In the genomic region with DNA sequence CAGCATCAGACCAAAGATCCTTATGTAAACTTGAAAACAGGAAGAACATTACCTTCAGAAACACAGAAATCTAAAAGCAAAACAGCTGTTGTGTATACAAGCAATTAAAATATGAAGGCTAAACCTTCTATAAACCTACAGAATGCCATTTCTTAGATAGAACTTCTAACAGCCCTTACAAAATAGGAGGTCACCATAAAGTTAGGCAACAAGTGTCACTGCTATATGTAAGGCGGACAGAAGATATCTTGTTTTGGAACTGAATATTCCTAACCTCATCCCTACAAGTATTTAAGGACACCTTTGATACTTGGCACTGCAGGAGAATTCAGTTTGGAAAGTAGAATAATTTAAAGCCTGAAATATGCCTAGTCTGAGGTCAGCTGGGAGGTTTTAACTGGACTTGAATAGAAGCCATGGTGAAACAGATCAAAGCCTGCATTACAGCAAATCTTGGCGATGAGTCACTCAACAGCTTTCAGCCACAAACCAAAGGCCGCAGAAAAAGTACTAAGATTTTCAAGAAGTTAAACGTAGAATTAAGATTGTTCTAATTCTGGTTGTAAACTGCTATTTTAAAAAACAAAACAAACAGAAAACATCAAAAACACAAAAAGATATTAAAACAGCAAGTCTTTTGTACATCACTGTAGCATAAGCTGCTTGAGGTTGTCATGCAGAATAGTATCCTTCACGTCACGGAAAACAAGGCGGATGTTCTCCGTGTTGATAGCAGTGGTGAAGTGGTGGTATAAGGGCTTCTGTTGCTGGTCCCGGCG, we compare ENCODE assay signal across 1 cellular context.
TF ChIP-seq lines count a peak whose summit lies in the region.

No MANE protein-coding gene starts in this region.

TF ChIP-seq in GM23338, 12 proteins besides CTCF, POLR2A, EP300 and RAD21 (continued from another document):
- no peak for TF ChIP-seq ZNF331 (CRISPR knock-in tag; IDR thresholded peaks at IDR 0.05; ENCODE audit: low read depth)
- no peak for TF ChIP-seq ZNF114 (CRISPR knock-in tag; IDR thresholded peaks at IDR 0.05)
- TF ChIP-seq, protein P1, sequence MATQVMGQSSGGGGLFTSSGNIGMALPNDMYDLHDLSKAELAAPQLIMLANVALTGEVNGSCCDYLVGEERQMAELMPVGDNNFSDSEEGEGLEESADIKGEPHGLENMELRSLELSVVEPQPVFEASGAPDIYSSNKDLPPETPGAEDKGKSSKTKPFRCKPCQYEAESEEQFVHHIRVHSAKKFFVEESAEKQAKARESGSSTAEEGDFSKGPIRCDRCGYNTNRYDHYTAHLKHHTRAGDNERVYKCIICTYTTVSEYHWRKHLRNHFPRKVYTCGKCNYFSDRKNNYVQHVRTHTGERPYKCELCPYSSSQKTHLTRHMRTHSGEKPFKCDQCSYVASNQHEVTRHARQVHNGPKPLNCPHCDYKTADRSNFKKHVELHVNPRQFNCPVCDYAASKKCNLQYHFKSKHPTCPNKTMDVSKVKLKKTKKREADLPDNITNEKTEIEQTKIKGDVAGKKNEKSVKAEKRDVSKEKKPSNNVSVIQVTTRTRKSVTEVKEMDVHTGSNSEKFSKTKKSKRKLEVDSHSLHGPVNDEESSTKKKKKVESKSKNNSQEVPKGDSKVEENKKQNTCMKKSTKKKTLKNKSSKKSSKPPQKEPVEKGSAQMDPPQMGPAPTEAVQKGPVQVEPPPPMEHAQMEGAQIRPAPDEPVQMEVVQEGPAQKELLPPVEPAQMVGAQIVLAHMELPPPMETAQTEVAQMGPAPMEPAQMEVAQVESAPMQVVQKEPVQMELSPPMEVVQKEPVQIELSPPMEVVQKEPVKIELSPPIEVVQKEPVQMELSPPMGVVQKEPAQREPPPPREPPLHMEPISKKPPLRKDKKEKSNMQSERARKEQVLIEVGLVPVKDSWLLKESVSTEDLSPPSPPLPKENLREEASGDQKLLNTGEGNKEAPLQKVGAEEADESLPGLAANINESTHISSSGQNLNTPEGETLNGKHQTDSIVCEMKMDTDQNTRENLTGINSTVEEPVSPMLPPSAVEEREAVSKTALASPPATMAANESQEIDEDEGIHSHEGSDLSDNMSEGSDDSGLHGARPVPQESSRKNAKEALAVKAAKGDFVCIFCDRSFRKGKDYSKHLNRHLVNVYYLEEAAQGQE (IDR thresholded peaks at IDR 0.05; ENCODE audit: unreplicated experiment): no peak
TF ChIP-seq in GM23338: peak in this region for 0.
